Comparison of ENCODE assay signal across 15 cellular contexts in genomic region chr11:1197886-1198765, GRCh38. TPM values are rescaled to one million over a fixed set of nuclear protein-coding genes. Genes with fewer than 3 reads are reported as not detected.
DNase-seq lines count a peak whose midpoint lies in the region; ATAC-seq and TF ChIP-seq lines count a peak whose summit lies in the region.
"Had no signal": no experiment of that assay in that cellular context is flagged by ENCODE, and none has a peak within 500 bp of the region (broad histone marks: within the 10 kb centered on the region; RNA-seq: fewer than 3 reads in every experiment).

No MANE protein-coding gene starts in this region.

- H3K4me1 ChIP-seq in GM23338 (ENCODE audit: insufficient read depth): no peaks in the 10 kb centered on the region
- H3K4me1 ChIP-seq in heart left ventricle: peaks cover 0 to 6% (median 0%) of the 10 kb centered on the region in 12 donors

- H3K4me3 Mint-ChIP-seq in Calu3 (ENCODE audit: low read depth, unreplicated experiment) (no peak overlapping the region), GM23338 (no peak overlapping the region)
- H3K4me3 Mint-ChIP-seq: activated CD8-positive, alpha-beta T cell treated with anti-CD3 and anti-CD28 coated beads, Interleukin-2, amount 10 ng/mL, durations not matched to agents 7 days and 5 days; brain; nephron progenitor cell had no signal

- WGBS in heart left ventricle, 4 donors: 68 to 80% (median 73%) methylated on average over 11 to 39 of the region's 39 CpGs

- ATAC-seq in GM23338 (peak; percentile 74), heart left ventricle (no peak), HG03108 (IDR thresholded peaks at IDR 0.05; ENCODE audit: unreplicated experiment) (no peak)
- ATAC-seq: activated CD8-positive, alpha-beta T cell treated with anti-CD3 and anti-CD28 coated beads, Interleukin-2, amount 10 ng/mL, durations not matched to agents 7 days and 5 days had no signal

- no peaks in the 10 kb centered on the region for H3F3A ChIP-seq in GM23338 (replicated peaks; ENCODE audit: low read depth)

- H3K9me3 ChIP-seq in heart left ventricle: no peaks in the 10 kb centered on the region

- H3K9me3 Mint-ChIP-seq in Calu3 (ENCODE audit: low read depth, unreplicated experiment) (no peaks in the 10 kb centered on the region), GM23338 (no peaks in the 10 kb centered on the region)
- H3K9me3 Mint-ChIP-seq: brain had no signal

- H3K4me3 ChIP-seq in GM23338 (no peak overlapping the region), heart left ventricle (no peak overlapping the region)
- H3K4me3 ChIP-seq: BLaER1 treated with 17β-estradiol and CSF1 and Interleukin-3, amounts not matched to agents 10 nM and 100 nM; dorsolateral prefrontal cortex had no signal

- H3K27me3 ChIP-seq in GM23338 (ENCODE audit: insufficient read depth): no peaks in the 10 kb centered on the region
- H3K27me3 ChIP-seq in heart left ventricle: peaks cover 3 to 45% (median 20%) of the 10 kb centered on the region in 9 donors

- H3K9me2 ChIP-seq in GM23338 (ENCODE audit: insufficient read depth): no peaks in the 10 kb centered on the region

- H3K27ac Mint-ChIP-seq in Calu3 (ENCODE audit: unreplicated experiment): no peak overlapping the region
- H3K27ac Mint-ChIP-seq in GM23338: no peak overlapping the region
- H3K27ac Mint-ChIP-seq: activated CD8-positive, alpha-beta T cell treated with anti-CD3 and anti-CD28 coated beads, Interleukin-2, amount 10 ng/mL, durations not matched to agents 7 days and 5 days; brain; nephron progenitor cell had no signal

- H3K4me2 ChIP-seq in GM23338: no peak overlapping the region
- H3K4me2 ChIP-seq: BLaER1 treated with 17β-estradiol and CSF1 and Interleukin-3, amounts not matched to agents 10 nM and 100 nM had no signal

- H4K20me1 ChIP-seq in GM23338 (replicated peaks; ENCODE audit: insufficient read depth): no peaks in the 10 kb centered on the region

- H3K27me3 Mint-ChIP-seq in Calu3 (ENCODE audit: unreplicated experiment) (no peaks in the 10 kb centered on the region), GM23338 (ENCODE audit: insufficient read depth, low read depth, poor library complexity) (peaks cover 6% of the 10 kb centered on the region)
- H3K27me3 Mint-ChIP-seq: brain had no signal

- intact Hi-C loops in Calu3 (cut with micrococcal nuclease; ENCODE audit: unreplicated experiment) (no loop called here), heart left ventricle (cut with DNase I) (no loop called here), posterior cingulate gyrus (cut with DNase I) (no loop called here)

- H3K27ac ChIP-seq in GM23338 (ENCODE audit: low read depth) (no peak overlapping the region), heart left ventricle (no peak overlapping the region)
- H3K27ac ChIP-seq: BLaER1 treated with 17β-estradiol and CSF1 and Interleukin-3, amounts not matched to agents 10 nM and 100 nM; dorsolateral prefrontal cortex had no signal

- TF ChIP-seq POLR2A in heart left ventricle (IDR thresholded peaks at IDR 0.05): no peak

- no peaks in the 10 kb centered on the region for H3K36me3 Mint-ChIP-seq in Calu3 (ENCODE audit: insufficient read depth, unreplicated experiment)
- no peaks in the 10 kb centered on the region for H3K36me3 Mint-ChIP-seq in GM23338 (ENCODE audit: low read depth)
- H3K36me3 Mint-ChIP-seq: brain had no signal

- H3K79me2 ChIP-seq in GM23338 (replicated peaks; ENCODE audit: insufficient read depth): no peaks in the 10 kb centered on the region

- TF ChIP-seq CTCF in Calu3 (IDR thresholded peaks at IDR 0.05; ENCODE audit: unreplicated experiment) (peak; percentile 18), GM23338 (conservative IDR thresholded peaks at IDR 0.05; ENCODE audit: low read depth in 2 of 2) (peak; percentile 33 to 36), heart left ventricle (IDR thresholded peaks at IDR 0.05) (no peak)

- BruUV-seq in Calu3 (replicated peaks; lab: Mats Ljungman, UMichigan): no TSS peak

- H2AFZ ChIP-seq in GM23338: no peak overlapping the region

- DNase-seq in Calu3 (no peak), GM23338 (ENCODE audit: low spot score) (peak; percentile 55), heart left ventricle (peak in 3 of 5 donors; percentile 6 to 60 (median 13)), posterior cingulate gyrus (peak in 6 of 10 donors; percentile 4 to 82 (median 42)), NCI-H510A (lab: John Stamatoyannopoulos, UW) (no peak), NCI-H446 treated with DMSO at 0.1 percent for 48 hours (lab: John Stamatoyannopoulos, UW) (no peak), NCI-H1417 treated with DMSO at 0.1 percent for 48 hours (lab: John Stamatoyannopoulos, UW) (no peak)
- DNase-seq: activated CD8-positive, alpha-beta T cell treated with anti-CD3 and anti-CD28 coated beads, Interleukin-2, amount 10 ng/mL, durations not matched to agents 7 days and 5 days; NCI-H1436 treated with DMSO at 0.1 percent for 48 hours; nephron progenitor cell; stimulated activated naive CD4-positive, alpha-beta T cell had no signal

- CTCF ChIA-PET in Calu3 (lab: Charles Lee): no interaction called here

- H3K4me1 Mint-ChIP-seq in Calu3 (ENCODE audit: low read depth, unreplicated experiment): no peaks in the 10 kb centered on the region
- H3K4me1 Mint-ChIP-seq in GM23338: no peaks in the 10 kb centered on the region
- H3K4me1 Mint-ChIP-seq: brain, nephron progenitor cell had no signal

- H3K36me3 ChIP-seq in GM23338 (ENCODE audit: insufficient read depth) (no peaks in the 10 kb centered on the region), heart left ventricle (no peaks in the 10 kb centered on the region)
- H3K36me3 ChIP-seq: BLaER1 treated with 17β-estradiol and CSF1 and Interleukin-3, amounts not matched to agents 10 nM and 100 nM had no signal

TF ChIP-seq in GM23338, 12 proteins besides CTCF, POLR2A, EP300 and RAD21 (continues in another document):
- TF ChIP-seq ZNF331 (CRISPR knock-in tag; IDR thresholded peaks at IDR 0.05; ENCODE audit: low read depth) (no peak), STAT1 (IDR thresholded peaks at IDR 0.05; ENCODE audit: unreplicated experiment) (no peak), EZH2phosphoT487 (IDR thresholded peaks at IDR 0.05; ENCODE audit: unreplicated experiment) (no peak), JUNB (IDR thresholded peaks at IDR 0.05; ENCODE audit: unreplicated experiment) (no peak), CREB1 (CRISPR knock-in tag; IDR thresholded peaks at IDR 0.05; ENCODE audit: low read depth) (no peak), EZH2 (IDR thresholded peaks at IDR 0.05; ENCODE audit: low read depth, unreplicated experiment) (no peak), NANOG (IDR thresholded peaks at IDR 0.05; ENCODE audit: borderline replicate concordance) (no peak), ETS1 (IDR thresholded peaks at IDR 0.05) (no peak), POLR2AphosphoS5 (IDR thresholded peaks at IDR 0.05; ENCODE audit: low read depth) (no peak), REST (IDR thresholded peaks at IDR 0.05; ENCODE audit: unreplicated experiment) (no peak)

RNA-seq across cellular contexts. Expression of gene MUC5B, which starts 24.7 kb away (rescaled TPM):
- 3.4 and 10.5 TPM in 2 replicates for total RNA-seq in Calu3 (2022)
- 0.90 TPM in 1 of 2 replicates, not detected in the other for total RNA-seq in GM23338 (2014; rRNA removed; shearing (Covaris generic))
- polyA plus RNA-seq in GM23338 (2016; fragmentation: Nextera tagmentation; extraction: Ambion mirVana): 0.05 and 0.18 TPM in 2 replicates
- not detected for total RNA-seq in heart left ventricle
- polyA plus RNA-seq in heart left ventricle: under 1 TPM in 1 of 2 donors, not detected in 1; 0.01 TPM
- total RNA-seq: activated CD8-positive, alpha-beta T cell treated with anti-CD3 and anti-CD28 coated beads, Interleukin-2, amount 10 ng/mL, durations not matched to agents 7 days and 5 days had no signal

RNA-seq across cellular contexts. Expression of gene MUC5AC, which starts 40.4 kb away (rescaled TPM):
- total RNA-seq in Calu3 (2022): 51.2 and 145 TPM in 2 replicates
- not detected in 2 replicates for total RNA-seq in GM23338 (2014; rRNA removed; shearing (Covaris generic))
- polyA plus RNA-seq in GM23338 (2016; fragmentation: Nextera tagmentation; extraction: Ambion mirVana): not detected in 2 replicates
- not detected for total RNA-seq in heart left ventricle
- not detected for polyA plus RNA-seq in heart left ventricle
- total RNA-seq: activated CD8-positive, alpha-beta T cell treated with anti-CD3 and anti-CD28 coated beads, Interleukin-2, amount 10 ng/mL, durations not matched to agents 7 days and 5 days had no signal

Comparison
In these comparisons a context has a peak if more than half of its experiments do, and no peak if none do; other contexts are left out.
1. DNase-seq: peak in GM23338 (single experiment), heart left ventricle (3 of 5) and posterior cingulate gyrus (6 of 10); none in Calu3 (single experiment), NCI-H510A (single experiment), NCI-H446 treated with DMSO at 0.1 percent for 48 hours (single experiment) and NCI-H1417 treated with DMSO at 0.1 percent for 48 hours (single experiment).
2. CTCF ChIP-seq: peak in Calu3 (single experiment) and GM23338 (2 of 2); none in heart left ventricle (0 of 12).
3. RNA of gene MUC5AC, which starts 40.4 kb away (total RNA-seq): 51.2 to 145 TPM in Calu3; not detected in GM23338 and not detected in heart left ventricle; every median in the first group is over 10 times any median in the second.